ENCODE assay signal across 17 cellular contexts in the genomic region with DNA sequence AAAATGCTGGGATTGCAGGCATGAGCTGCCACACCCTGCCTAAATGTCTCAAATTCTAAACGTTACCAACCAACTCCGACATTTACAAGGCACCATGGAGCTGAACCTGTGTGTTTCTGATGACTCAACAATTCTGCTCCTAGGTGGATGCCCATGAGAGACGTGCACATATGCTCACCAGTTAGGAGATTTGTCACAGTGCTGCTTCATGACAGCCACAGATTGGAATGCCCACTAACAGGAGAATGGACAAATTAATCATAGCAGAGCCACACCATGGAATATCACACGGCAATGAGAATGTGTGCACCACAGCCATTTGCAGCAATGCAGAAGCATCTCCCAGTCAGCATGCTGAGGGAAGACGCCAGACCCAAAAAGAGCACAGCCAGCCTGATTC. TPM values are rescaled to one million over a fixed set of nuclear protein-coding genes. Genes with fewer than 3 reads are reported as not detected.
A peak's percentile ranks its signal among the peaks of the same experiment; 100 is the strongest.
DNase-seq lines count a peak whose midpoint lies in the region; FAIRE-seq and TF ChIP-seq lines count a peak whose summit lies in the region.
"Had no signal": no experiment of that assay in that cellular context is flagged by ENCODE, and none has a peak within 500 bp of the region (broad histone marks: within the 10 kb centered on the region; RNA-seq: fewer than 3 reads in every experiment).

No MANE protein-coding gene starts in this region.

- peak; percentile 42 for DNase-seq in DMS 273 (lab: John Stamatoyannopoulos, UW; ENCODE audit: unreplicated experiment)
- DNase-seq in DMS 273 treated with DMSO at 0.1 percent for 48 hours (lab: John Stamatoyannopoulos, UW): no peak
- peak; percentile 51 for DNase-seq in HTR-8/SVneo (ENCODE audit: insufficient read length, low spot score)
- peak; percentile 72 for DNase-seq in mammary epithelial cell
- peak; percentile 60 for DNase-seq in renal cortical epithelial cell (ENCODE audit: low read depth)
- DNase-seq in SIG-M5 (lab: John Stamatoyannopoulos, UW): no peak
- no peak for DNase-seq in iPS-NIHi11 (ENCODE audit: low spot score)
- DNase-seq in stimulated activated CD4-positive, alpha-beta T cell treated with anti-CD3 and anti-CD28 coated beads, Interleukin-12 subunit alpha, Interleukin-12 subunit beta, amount 100 ng/mL, for 4 hours: no peak
- DNase-seq: activated CD4-positive, alpha-beta T cell treated with anti-CD3 and anti-CD28 coated beads, Interleukin-2, amount 50 U/mL, for 1 hour; naive thymus-derived CD8-positive, alpha-beta T cell; NCI-H2081; NCI-H69; small intestine had no signal

- H3K27me3 ChIP-seq in mammary epithelial cell (ENCODE audit: insufficient read depth, low read length): no peaks in the 10 kb centered on the region

- no peak overlapping the region for H2AFZ ChIP-seq in mammary epithelial cell (ENCODE audit: low read depth, low read length)

- no peak overlapping the region for H3K4me2 ChIP-seq in mammary epithelial cell (ENCODE audit: insufficient read depth, low read depth, low read length)

- H3K4me3 ChIP-seq in mammary epithelial cell (replicated peaks in 1 of 3; ENCODE audit: insufficient read depth in 1 of 3, low read depth in 2 of 3, low read length in 3 of 3): no peak overlapping the region

- 68% methylated on average over 4 of the region's 5 CpGs for WGBS in mammary epithelial cell (ENCODE audit: low coverage, missing lambda C conversion rate)

- H3K4me1 ChIP-seq in mammary epithelial cell (ENCODE audit: insufficient read depth, low read length): no peaks in the 10 kb centered on the region

- dilution Hi-C loops in mammary epithelial cell (cut with HindIII; ENCODE audit: low sequenced_read_pairs): no loop called here

- intact Hi-C loops in mammary epithelial cell (cut with micrococcal nuclease): no loop called here

- CTCF ChIA-PET in mammary epithelial cell (lab: Charles Lee; ENCODE audit: low non-redundant PET): no interaction called here

- no peak overlapping the region for H3K9ac ChIP-seq in mammary epithelial cell (ENCODE audit: insufficient read depth, low read length)

- H3K27ac ChIP-seq in mammary epithelial cell (ENCODE audit: insufficient read depth, low read depth, low read length): no peak overlapping the region
- H3K27ac ChIP-seq: 22Rv1, C4-2B had no signal

- no peak for TF ChIP-seq CTCF in mammary epithelial cell (conservative IDR thresholded peaks at IDR 0.05 in 1 of 2, IDR thresholded peaks at IDR 0.05 in 1 of 2; ENCODE audit: extremely low read depth in 1 of 2, insufficient read depth in 1 of 2, low read depth in 1 of 2, low read length in 2 of 2)

- H3K9me3 ChIP-seq in mammary epithelial cell (replicated peaks; ENCODE audit: insufficient read depth, low read length): no peaks in the 10 kb centered on the region

- FAIRE-seq in HTR-8/SVneo (lab: Jason Lieb, UNC): no peak
- FAIRE-seq: small intestine had no signal

- in situ Hi-C loops in mammary epithelial cell (cut with MboI; ENCODE audit: low sequenced_read_pairs in 2 of 2): no loop called here

- H3K79me2 ChIP-seq in mammary epithelial cell (ENCODE audit: insufficient read depth, low read length): no peaks in the 10 kb centered on the region

- H3K36me3 ChIP-seq in mammary epithelial cell (ENCODE audit: insufficient read depth, low read length): no peaks in the 10 kb centered on the region

- H4K20me1 ChIP-seq in mammary epithelial cell (ENCODE audit: insufficient read depth, low read length): no peaks in the 10 kb centered on the region

- BruUV-seq in mammary epithelial cell (replicated peaks; lab: Mats Ljungman, UMichigan): no TSS peak

RNA-seq across cellular contexts. Expression of gene KCNG4, which starts 8.0 kb away (rescaled TPM):
- total RNA-seq in mammary epithelial cell (not detected), renal cortical epithelial cell (not detected in 2 replicates)
- polyA plus RNA-seq in mammary epithelial cell: not detected
- polyA minus RNA-seq in mammary epithelial cell: not detected
- total RNA-seq: glomerular endothelial cell; naive thymus-derived CD8-positive, alpha-beta T cell had no signal
- polyA plus RNA-seq: naive thymus-derived CD8-positive, alpha-beta T cell; small intestine; thymus had no signal

RNA-seq across cellular contexts. Expression of gene WFDC1, which starts 46.8 kb away (rescaled TPM):
- total RNA-seq in mammary epithelial cell (not detected), renal cortical epithelial cell (0.05 TPM in 1 of 2 replicates, not detected in the other)
- not detected for polyA plus RNA-seq in mammary epithelial cell
- not detected for polyA minus RNA-seq in mammary epithelial cell
- total RNA-seq: glomerular endothelial cell; naive thymus-derived CD8-positive, alpha-beta T cell had no signal
- polyA plus RNA-seq: naive thymus-derived CD8-positive, alpha-beta T cell had no signal

RNA-seq across cellular contexts. Expression of gene ADAD2, which starts 56.9 kb away (rescaled TPM):
- total RNA-seq in mammary epithelial cell: under 1 TPM in 1 of 2 donors, not detected in 1; 0.17 TPM
- polyA plus RNA-seq in mammary epithelial cell: not detected
- not detected for polyA minus RNA-seq in mammary epithelial cell
- total RNA-seq in renal cortical epithelial cell: 0.35 TPM in 1 of 2 replicates, not detected in the other
- total RNA-seq: naive thymus-derived CD8-positive, alpha-beta T cell had no signal

Comparison
In these comparisons a context has a peak if more than half of its experiments do, and no peak if none do; other contexts are left out.
1. DNase-seq: peak in DMS 273 (single experiment), HTR-8/SVneo (single experiment), mammary epithelial cell (single experiment) and renal cortical epithelial cell (single experiment); none in DMS 273 treated with DMSO at 0.1 percent for 48 hours (single experiment), SIG-M5 (single experiment), iPS-NIHi11 (single experiment) and stimulated activated CD4-positive, alpha-beta T cell treated with anti-CD3 and anti-CD28 coated beads, Interleukin-12 subunit alpha, Interleukin-12 subunit beta, amount 100 ng/mL, for 4 hours (single experiment).